In the genomic region with DNA sequence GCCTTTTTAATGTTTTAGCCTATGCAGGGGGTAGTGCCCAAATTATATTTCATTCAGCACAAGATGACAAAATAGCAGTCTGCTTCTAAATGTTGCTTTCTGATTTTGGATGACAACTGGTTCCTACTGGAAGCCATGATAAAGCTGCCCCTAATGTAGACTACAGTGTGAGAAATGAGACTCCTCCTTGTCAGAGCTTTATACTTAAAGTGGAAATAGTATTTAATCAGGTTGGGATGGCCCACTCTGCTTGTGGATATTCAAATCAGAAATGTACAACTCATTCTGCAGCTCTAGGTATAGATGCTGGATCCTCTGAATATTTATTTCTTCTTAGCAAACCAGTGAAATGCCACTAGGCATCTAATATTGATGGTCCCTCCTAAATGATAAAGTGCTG, we compare ENCODE assay signal across 21 cellular contexts.
"Had no signal": no experiment of that assay in that cellular context is flagged by ENCODE, and none has a peak within 500 bp of the region (broad histone marks: within the 10 kb centered on the region; RNA-seq: fewer than 3 reads in every experiment).

No MANE protein-coding gene starts in this region.

- H3K36me3 Mint-ChIP-seq: activated naive CD8-positive, alpha-beta T cell treated with anti-CD3 and anti-CD28 coated beads for 36 hours; immature natural killer cell; natural killer cell had no signal

- H3K9me3 Mint-ChIP-seq: activated B cell treated with CpG ODN at 0.5 μM for 24 hours; activated CD8-positive, alpha-beta T cell treated with anti-CD3 and anti-CD28 coated beads for 36 hours; activated naive CD8-positive, alpha-beta T cell treated with anti-CD3 and anti-CD28 coated beads for 36 hours had no signal

- H3K27ac Mint-ChIP-seq: activated B cell treated with CpG ODN at 0.5 μM for 24 hours; activated CD8-positive, alpha-beta T cell treated with anti-CD3 and anti-CD28 coated beads for 36 hours; activated naive CD8-positive, alpha-beta T cell treated with anti-CD3 and anti-CD28 coated beads for 36 hours; activated T-helper 17 cell treated with anti-CD3 and anti-CD28 coated beads, Interleukin-2, amount 50 U/mL, for 72 hours; immature natural killer cell; natural killer cell had no signal

- H3K9ac ChIP-seq: parathyroid adenoma had no signal

- H3K27ac ChIP-seq: body of pancreas, colonic mucosa, gastroesophageal sphincter, heart right ventricle, neutrophil, parathyroid adenoma, sigmoid colon, thyroid gland had no signal

- H3K4me1 Mint-ChIP-seq: activated B cell treated with CpG ODN at 0.5 μM for 24 hours; activated naive CD8-positive, alpha-beta T cell treated with anti-CD3 and anti-CD28 coated beads for 36 hours; activated T-helper 17 cell treated with anti-CD3 and anti-CD28 coated beads, Interleukin-2, amount 50 U/mL, for 72 hours; immature natural killer cell; natural killer cell had no signal

- H3K4me1 ChIP-seq: colonic mucosa, gastroesophageal sphincter, parathyroid adenoma, sigmoid colon, thyroid gland had no signal

- H3K4me3 ChIP-seq: body of pancreas, colonic mucosa, gastroesophageal sphincter, heart right ventricle, sigmoid colon, thyroid gland had no signal

- H3K4me3 Mint-ChIP-seq: activated B cell treated with CpG ODN at 0.5 μM for 24 hours; activated CD8-positive, alpha-beta T cell treated with anti-CD3 and anti-CD28 coated beads for 36 hours; activated naive CD8-positive, alpha-beta T cell treated with anti-CD3 and anti-CD28 coated beads for 36 hours; activated T-helper 17 cell treated with anti-CD3 and anti-CD28 coated beads, Interleukin-2, amount 50 U/mL, for 72 hours; immature natural killer cell; natural killer cell had no signal

- H3K27me3 ChIP-seq: body of pancreas, colonic mucosa, gastroesophageal sphincter, heart right ventricle, neutrophil, sigmoid colon, thyroid gland had no signal

- H3K9me3 ChIP-seq: body of pancreas, colonic mucosa, gastroesophageal sphincter, heart right ventricle, neutrophil, sigmoid colon, thyroid gland had no signal

- H3K36me3 ChIP-seq: colonic mucosa, gastroesophageal sphincter, neutrophil, sigmoid colon, thyroid gland had no signal

- H3K79me2 ChIP-seq: parathyroid adenoma had no signal

- H3K27me3 Mint-ChIP-seq: activated B cell treated with CpG ODN at 0.5 μM for 24 hours; activated CD8-positive, alpha-beta T cell treated with anti-CD3 and anti-CD28 coated beads for 36 hours; activated naive CD8-positive, alpha-beta T cell treated with anti-CD3 and anti-CD28 coated beads for 36 hours; activated T-helper 17 cell treated with anti-CD3 and anti-CD28 coated beads, Interleukin-2, amount 50 U/mL, for 72 hours had no signal

- DNase-seq: activated B cell treated with CpG ODN at 0.5 μM for 24 hours; activated CD4-positive, alpha-beta T cell treated with anti-CD3 and anti-CD28 coated beads for 48 hours; activated CD8-positive, alpha-beta T cell treated with anti-CD3 and anti-CD28 coated beads for 36 hours; activated naive CD4-positive, alpha-beta T cell; activated naive CD8-positive, alpha-beta T cell treated with anti-CD3 and anti-CD28 coated beads for 36 hours; activated T-cell treated with anti-CD3 and anti-CD28 coated beads, Interleukin-2, amount 50 U/mL, for 1 hour; central memory CD4-positive, alpha-beta T cell; heart right ventricle; immature natural killer cell; natural killer cell; sigmoid colon; stimulated activated CD4-positive, alpha-beta T cell treated with anti-CD3 and anti-CD28 coated beads, Interleukin-12 subunit alpha, Interleukin-12 subunit beta, amount 100 ng/mL, for 4 hours; stimulated activated CD4-positive, alpha-beta T cell treated with anti-CD3 and anti-CD28 coated beads, Interleukin-2, amount 100 ng/mL, for 24 hours; stimulated activated naive CD4-positive, alpha-beta T cell treated with Interleukin-2 at 50 U/mL for 16 hours; thyroid gland had no signal

- H2AFZ ChIP-seq: parathyroid adenoma had no signal
